ENCODE assay signal across 13 cellular contexts in genomic region chr15:78104119-78104479, GRCh38. TPM values are rescaled to one million over a fixed set of nuclear protein-coding genes. Genes with fewer than 3 reads are reported as not detected.
DNase-seq lines count a peak whose midpoint lies in the region; ATAC-seq, FAIRE-seq and TF ChIP-seq lines count a peak whose summit lies in the region.
"Had no signal": no experiment of that assay in that cellular context is flagged by ENCODE, and none has a peak within 500 bp of the region (broad histone marks: within the 10 kb centered on the region; RNA-seq: fewer than 3 reads in every experiment).

No MANE protein-coding gene starts in this region.

- FAIRE-seq in RCC 7860 (lab: Jason Lieb, UNC), result no peak

- ATAC-seq in GM18861 (IDR thresholded peaks at IDR 0.05; ENCODE audit: unreplicated experiment) (peak; percentile 4), GM21528 (IDR thresholded peaks at IDR 0.05; ENCODE audit: low FRiP score, unreplicated experiment) (peak; percentile 21), T-cell (replicated peaks in 1 of 4) (peak in 1 of 4 experiments; percentile 21), natural killer cell (peak in 1 of 3 donors; percentile 11), GM21529 (IDR thresholded peaks at IDR 0.05; ENCODE audit: unreplicated experiment) (no peak)

- peak overlapping the region; percentile 91 to 95 for H3K27ac Mint-ChIP-seq in T-cell
- H3K27ac Mint-ChIP-seq in natural killer cell, result peak overlapping the region; percentile 48 to 69

- H3K9me3 Mint-ChIP-seq in T-cell (no peaks in the 10 kb centered on the region), natural killer cell (no peaks in the 10 kb centered on the region)

- H3K27me3 Mint-ChIP-seq in T-cell, result no peaks in the 10 kb centered on the region
- no peaks in the 10 kb centered on the region for H3K27me3 Mint-ChIP-seq in natural killer cell (ENCODE audit: low read depth in 2 of 2)

- DNase-seq in T-cell (no peak), natural killer cell (no peak), NCI-H774 (lab: John Stamatoyannopoulos, UW) (no peak), RCC 7860 (ENCODE audit: low spot score) (no peak), NCI-H1694 treated with DMSO at 0.1 percent for 48 hours (lab: John Stamatoyannopoulos, UW) (no peak)
- DNase-seq: cerebellar nuclear complex, esophagus squamous epithelium had no signal

- POLR2A ChIA-PET in T-cell (lab: Charles Lee), result interaction anchor here in 1 of 2 donors (0.6 kb wide), 1 partner anchor 779 kb away, joined by 3 read pairs; no protein-coding TSS in a partner anchor

- H3K4me1 Mint-ChIP-seq in T-cell, result peaks cover 32 to 59% (median 43%) of the 10 kb centered on the region in 3 donors
- peaks cover 46 to 48% of the 10 kb centered on the region in 2 donors for H3K4me1 Mint-ChIP-seq in natural killer cell

- intact Hi-C loops in natural killer cell (cut with micrococcal nuclease), result loop anchor here (5.0 kb wide), 1 partner anchor 37 kb away; no protein-coding TSS in a partner anchor

- H3K4me3 Mint-ChIP-seq in T-cell (peak overlapping the region in 2 of 3 donors; percentile 18 to 74), natural killer cell (peak overlapping the region; percentile 67)

- H3K36me3 Mint-ChIP-seq in T-cell, result no peaks in the 10 kb centered on the region
- H3K36me3 Mint-ChIP-seq in natural killer cell, result no peaks in the 10 kb centered on the region

- TF ChIP-seq CTCF in natural killer cell (IDR thresholded peaks at IDR 0.05), result no peak

- CTCF ChIA-PET in T-cell (lab: Charles Lee), result interaction anchor here (0.6 to 2.2 kb wide), 3 partner anchors 52 to 104 kb away, joined by 3 to 5 read pairs (median 3); no protein-coding TSS in a partner anchor

RNA-seq across cellular contexts. Expression of gene SH2D7, which starts 11.7 kb away (rescaled TPM):
- total RNA-seq in T-cell (not detected), natural killer cell (not detected)
- total RNA-seq: esophagus squamous epithelium, NCI-H460, pulmonary artery endothelial cell, Right ventricle myocardium inferior had no signal

RNA-seq across cellular contexts. Expression of gene TBC1D2B, which starts 26.6 kb away (rescaled TPM):
- total RNA-seq in T-cell (100 to 1,000 TPM in 3 of 5 donors, 10 to 100 TPM in 2; 86.1 to 106 (median 101) TPM), natural killer cell (10 to 100 TPM; 54.0 to 83.5 (median 56.7) TPM)

RNA-seq across cellular contexts. Expression of gene CIB2, which starts 27.1 kb away (rescaled TPM):
- 1 to 10 TPM in 4 of 5 donors, under 1 TPM in 1; 0.72 to 2.8 (median 2.0) TPM for total RNA-seq in T-cell
- 1 to 10 TPM in 1 of 3 donors, under 1 TPM in 2; 0.25 to 1.5 (median 0.99) TPM for total RNA-seq in natural killer cell

RNA-seq across cellular contexts. Expression of gene IDH3A, which starts 45.1 kb away (rescaled TPM):
- total RNA-seq in T-cell, result 10 to 100 TPM; 40.3 to 64.7 (median 48.5) TPM
- 10 to 100 TPM; 43.5 to 55.1 (median 53.3) TPM for total RNA-seq in natural killer cell
